In the genomic region with DNA sequence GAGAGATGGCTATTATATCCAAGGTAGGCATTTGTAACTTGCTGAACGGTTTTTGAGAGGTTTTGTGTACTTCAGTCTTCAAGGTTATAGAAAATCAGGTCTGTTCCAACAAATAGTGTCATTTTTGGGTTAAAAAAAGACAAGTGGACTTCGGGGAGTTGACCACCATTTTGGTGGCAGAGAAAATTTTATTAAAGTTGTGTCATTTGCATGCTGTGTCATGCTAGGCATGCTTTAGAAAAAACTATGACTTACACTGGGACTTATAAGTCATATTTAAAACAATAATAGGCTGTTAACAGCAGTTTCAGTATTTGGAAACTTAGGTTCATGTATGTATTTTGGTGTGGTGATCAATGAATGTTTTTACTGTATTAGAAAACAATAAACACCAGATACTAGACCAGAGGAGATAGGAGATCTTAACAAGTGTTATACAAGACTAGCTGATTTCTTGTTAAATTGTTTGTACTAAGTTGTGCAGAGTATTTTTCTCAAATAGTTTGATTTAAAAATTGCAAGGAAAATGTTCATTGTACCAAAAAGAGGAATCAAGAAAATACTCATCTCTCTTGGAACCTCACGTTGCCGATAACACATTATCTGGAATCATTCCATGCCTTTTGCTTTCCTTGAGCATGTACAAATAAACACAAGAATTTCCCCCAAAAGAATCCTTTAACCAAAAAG, we compare ENCODE assay signal across 8 cellular contexts. TPM values are rescaled to one million over a fixed set of nuclear protein-coding genes. Genes with fewer than 3 reads are reported as not detected.
DNase-seq lines count a peak whose midpoint lies in the region; ATAC-seq and TF ChIP-seq lines count a peak whose summit lies in the region.

No MANE protein-coding gene starts in this region.

- H3K4me1 ChIP-seq in cardiac muscle cell (ENCODE audit: low read depth) (peaks cover 5% of the 10 kb centered on the region), lower lobe of right lung (peaks cover 21% of the 10 kb centered on the region), urinary bladder (ENCODE audit: insufficient read depth) (no peaks in the 10 kb centered on the region)

- TF ChIP-seq CTCF in cardiac muscle cell (IDR thresholded peaks at IDR 0.05; ENCODE audit: low read depth, low read length) (no peak), astrocyte of the cerebellum (IDR thresholded peaks at IDR 0.05; ENCODE audit: low read depth, low read length, missing control alignments) (no peak), lower lobe of right lung (IDR thresholded peaks at IDR 0.05) (no peak)

- intact Hi-C loops in Right ventricle myocardium inferior (cut with DNase I) (no loop called here), lower lobe of right lung (cut with DNase I) (no loop called here)

- H3K36me3 ChIP-seq in cardiac muscle cell (peaks cover 35% of the 10 kb centered on the region), lower lobe of right lung (peaks cover 46% of the 10 kb centered on the region), urinary bladder (ENCODE audit: insufficient read depth) (no peaks in the 10 kb centered on the region)

- ATAC-seq in Right ventricle myocardium inferior (no peak), lower lobe of right lung (no peak), GM21786 (IDR thresholded peaks at IDR 0.05; ENCODE audit: unreplicated experiment) (no peak), GM21576 (IDR thresholded peaks at IDR 0.05; ENCODE audit: unreplicated experiment) (no peak)

- H3K27ac ChIP-seq in cardiac muscle cell (no peak overlapping the region), lower lobe of right lung (no peak overlapping the region), urinary bladder (ENCODE audit: low read depth) (no peak overlapping the region)

- WGBS in urinary bladder, result 40% methylated on average over 4 of the region's 4 CpGs

- in situ Hi-C loops in astrocyte of the cerebellum (cut with HindIII; ENCODE audit: low sequenced_read_pairs), result no loop called here

- H3K4me3 ChIP-seq in cardiac muscle cell, result peak overlapping the region; percentile 97
- H3K4me3 ChIP-seq in astrocyte of the cerebellum (ENCODE audit: low read depth, low read length), result peak overlapping the region; percentile 87
- H3K4me3 ChIP-seq in lower lobe of right lung, result peak overlapping the region; percentile 90
- H3K4me3 ChIP-seq in urinary bladder (ENCODE audit: low read depth, low read length), result peak overlapping the region; percentile 93

- H3K27me3 ChIP-seq in cardiac muscle cell (no peaks in the 10 kb centered on the region), lower lobe of right lung (ENCODE audit: low read depth) (no peaks in the 10 kb centered on the region)

- DNase-seq in cardiac muscle cell (ENCODE audit: low read depth in 1 of 2, low spot score in 1 of 2) (no peak), Right ventricle myocardium inferior (ENCODE audit: missing footprints) (no peak), astrocyte of the cerebellum (ENCODE audit: low read depth) (no peak), lower lobe of right lung (no peak), germinal center (ENCODE audit: low spot score) (no peak)

- H3K9me3 ChIP-seq in cardiac muscle cell (ENCODE audit: low read depth), result no peaks in the 10 kb centered on the region
- no peaks in the 10 kb centered on the region for H3K9me3 ChIP-seq in lower lobe of right lung

RNA-seq across cellular contexts. Expression of gene RAN, which starts 1.4 kb away (rescaled TPM):
- total RNA-seq in cardiac muscle cell, result 189 and 260 TPM in 2 replicates
- 785 and 1,009 TPM in 2 replicates for polyA plus RNA-seq in cardiac muscle cell
- 253 TPM for total RNA-seq in Right ventricle myocardium inferior
- 300 TPM for total RNA-seq in lower lobe of right lung
- total RNA-seq in urinary bladder, result 251 TPM
- polyA plus RNA-seq in urinary bladder, result 314 TPM

RNA-seq across cellular contexts. Expression of gene STX2, which starts 34.2 kb away (rescaled TPM):
- total RNA-seq in cardiac muscle cell, result 15.9 and 19.0 TPM in 2 replicates
- polyA plus RNA-seq in cardiac muscle cell, result 20.8 and 23.7 TPM in 2 replicates
- 15.9 TPM for total RNA-seq in Right ventricle myocardium inferior
- 24.6 TPM for total RNA-seq in lower lobe of right lung
- 41.9 TPM for total RNA-seq in urinary bladder
- 21.8 TPM for polyA plus RNA-seq in urinary bladder
